ENCODE assay signal across 11 cellular contexts in the genomic region with DNA sequence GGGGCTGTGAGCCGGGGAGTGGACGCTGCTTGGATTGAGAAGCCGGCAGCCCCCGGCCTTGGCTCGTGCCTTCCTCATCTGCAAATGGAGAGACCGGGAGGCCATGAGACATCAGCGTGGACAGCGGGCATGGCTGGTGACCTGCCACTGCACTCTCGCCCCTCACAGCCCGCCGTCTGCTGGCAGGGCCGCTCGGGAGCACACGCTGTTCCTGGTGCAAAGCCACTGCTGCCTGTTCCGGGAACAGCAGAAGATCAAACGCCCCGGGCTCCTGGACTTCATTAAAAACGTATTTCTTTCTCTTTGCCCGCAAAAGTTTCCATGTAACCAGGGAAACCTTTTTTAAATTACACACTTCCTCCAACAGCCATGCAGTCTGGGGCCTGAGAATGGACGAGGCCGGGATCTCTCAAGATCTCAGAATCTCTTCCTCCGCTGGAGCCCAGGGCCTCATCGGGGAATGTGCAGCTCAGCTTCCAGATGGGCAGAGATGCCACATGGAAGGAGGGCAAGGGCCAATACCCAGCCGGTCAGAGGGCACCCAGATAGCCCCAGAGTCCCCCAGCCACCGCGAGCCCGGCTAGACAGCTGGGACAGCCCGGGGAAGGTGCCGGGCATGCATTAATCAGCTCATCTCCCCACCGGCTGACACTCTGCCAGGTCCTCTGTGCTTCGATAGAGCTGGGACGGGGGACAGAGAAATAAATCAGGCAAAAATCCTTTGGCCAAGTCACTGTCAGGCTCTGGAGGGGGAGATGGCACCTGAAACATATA.
A peak's percentile ranks its signal among the peaks of the same experiment; 100 is the strongest.
DNase-seq lines count a peak whose midpoint lies in the region; ATAC-seq and TF ChIP-seq lines count a peak whose summit lies in the region.
"Had no signal": no experiment of that assay in that cellular context is flagged by ENCODE, and none has a peak within 500 bp of the region (broad histone marks: within the 10 kb centered on the region; RNA-seq: fewer than 3 reads in every experiment).

No MANE protein-coding gene starts in this region.

- H3K4me3 ChIP-seq in choroid plexus epithelial cell (ENCODE audit: low read depth, low read length): no peak overlapping the region
- H3K4me3 ChIP-seq in right cardiac atrium (ENCODE audit: low read length): no peak overlapping the region
- no peak overlapping the region for H3K4me3 ChIP-seq in skeletal muscle tissue (ENCODE audit: low read length in 3 of 3)
- no peak overlapping the region for H3K4me3 ChIP-seq in BE2C (ENCODE audit: low read depth, low read length)

- H3K27ac ChIP-seq in right cardiac atrium (ENCODE audit: low read length) (peak overlapping the region; percentile 25), skeletal muscle tissue (ENCODE audit: low read depth, low read length) (peak overlapping the region; percentile 70)

- H3K9me3 Mint-ChIP-seq in activated naive CD8-positive, alpha-beta T cell treated with anti-CD3 and anti-CD28 coated beads, Interleukin-2, amount 50 U/mL, for 24 hours: no peaks in the 10 kb centered on the region
- H3K9me3 Mint-ChIP-seq: activated CD4-positive, alpha-beta memory T cell treated with anti-CD3 and anti-CD28 coated beads, Interleukin-2, amount 10 ng/mL, durations not matched to agents 7 days and 5 days; T-cell had no signal

- H3K27me3 ChIP-seq in right cardiac atrium (ENCODE audit: control insufficient read depth, insufficient read depth): no peaks in the 10 kb centered on the region
- peaks cover 0 to 9% (median 3%) of the 10 kb centered on the region in 3 donors for H3K27me3 ChIP-seq in skeletal muscle tissue (ENCODE audit: control insufficient read depth in 3 of 3, insufficient read depth in 3 of 3, low read length in 3 of 3)
- H3K27me3 ChIP-seq in BE2C: no peaks in the 10 kb centered on the region

- no peaks in the 10 kb centered on the region for H3K36me3 Mint-ChIP-seq in activated naive CD8-positive, alpha-beta T cell treated with anti-CD3 and anti-CD28 coated beads, Interleukin-2, amount 50 U/mL, for 24 hours (ENCODE audit: low read depth)
- H3K36me3 Mint-ChIP-seq: T-cell had no signal

- H3K27ac Mint-ChIP-seq in activated naive CD8-positive, alpha-beta T cell treated with anti-CD3 and anti-CD28 coated beads, Interleukin-2, amount 50 U/mL, for 24 hours: no peak overlapping the region
- H3K27ac Mint-ChIP-seq: activated CD4-positive, alpha-beta memory T cell treated with anti-CD3 and anti-CD28 coated beads, Interleukin-2, amount 10 ng/mL, durations not matched to agents 7 days and 5 days; T-cell had no signal

- no peak overlapping the region for H3K4me3 Mint-ChIP-seq in activated naive CD8-positive, alpha-beta T cell treated with anti-CD3 and anti-CD28 coated beads, Interleukin-2, amount 50 U/mL, for 24 hours
- H3K4me3 Mint-ChIP-seq: activated CD4-positive, alpha-beta memory T cell treated with anti-CD3 and anti-CD28 coated beads, Interleukin-2, amount 10 ng/mL, durations not matched to agents 7 days and 5 days; T-cell had no signal

- H3K4me1 ChIP-seq in right cardiac atrium (ENCODE audit: control insufficient read depth, insufficient read depth, low read length) (no peaks in the 10 kb centered on the region), skeletal muscle tissue (ENCODE audit: control insufficient read depth in 3 of 3, insufficient read depth in 3 of 3, low read length in 3 of 3) (peaks cover 12 to 13% (median 12%) of the 10 kb centered on the region in 3 donors), BE2C (no peaks in the 10 kb centered on the region)

- intact Hi-C loops in right cardiac atrium (cut with DNase I): no loop called here

- TF ChIP-seq CTCF in choroid plexus epithelial cell (conservative IDR thresholded peaks at IDR 0.05; ENCODE audit: low read depth, low read length) (no peak), BE2C (IDR thresholded peaks at IDR 0.05; ENCODE audit: low read depth, low read length) (no peak)

- H3K9ac ChIP-seq in skeletal muscle tissue (ENCODE audit: low read depth in 1 of 3, low read length in 3 of 3): no peak overlapping the region

- ATAC-seq in right cardiac atrium (peak; percentile 72 to 78), GM18519 (IDR thresholded peaks at IDR 0.05; ENCODE audit: low FRiP score, unreplicated experiment) (no peak)
- ATAC-seq in activated naive CD8-positive, alpha-beta T cell treated with anti-CD3 and anti-CD28 coated beads, Interleukin-2, amount 50 U/mL, for 24 hours: no peak
- ATAC-seq: T-cell had no signal

- in situ Hi-C loops in KBM-7 (cut with MboI; ENCODE audit: low pct_unique_long_range_greater_than_20kb, low sequenced_read_pairs): loop anchor here (25.0 kb wide), 1 partner anchor 1227 kb away; the partner anchor contains the start of gene MPPED1

- 51% methylated on average over 32 of the region's 32 CpGs for WGBS in right cardiac atrium

- H3K9me3 ChIP-seq in right cardiac atrium (ENCODE audit: control insufficient read depth, low read length) (no peaks in the 10 kb centered on the region), skeletal muscle tissue (ENCODE audit: control insufficient read depth in 3 of 3, low read length in 3 of 3) (no peaks in the 10 kb centered on the region), BE2C (no peaks in the 10 kb centered on the region)

- DNase-seq in GM03348 (ENCODE audit: low spot score) (peak; percentile 52), choroid plexus epithelial cell (ENCODE audit: low read depth) (peak; percentile 15), right cardiac atrium (peak in 2 of 3 donors; percentile 65 to 83), BE2C (no peak), KBM-7 (no peak)
- DNase-seq in activated naive CD8-positive, alpha-beta T cell treated with anti-CD3 and anti-CD28 coated beads, Interleukin-2, amount 50 U/mL, for 24 hours: no peak
- DNase-seq: activated CD4-positive, alpha-beta memory T cell treated with anti-CD3 and anti-CD28 coated beads, Interleukin-2, amount 10 ng/mL, durations not matched to agents 7 days and 5 days; NCI-H1048; T-cell had no signal

- no peaks in the 10 kb centered on the region for H3K27me3 Mint-ChIP-seq in activated naive CD8-positive, alpha-beta T cell treated with anti-CD3 and anti-CD28 coated beads, Interleukin-2, amount 50 U/mL, for 24 hours
- H3K27me3 Mint-ChIP-seq: T-cell had no signal

- H3K36me3 ChIP-seq in skeletal muscle tissue (ENCODE audit: control insufficient read depth in 3 of 3, insufficient read depth in 3 of 3, low read length in 3 of 3) (no peaks in the 10 kb centered on the region), BE2C (no peaks in the 10 kb centered on the region)

- peaks cover 3% of the 10 kb centered on the region for H3K4me1 Mint-ChIP-seq in activated naive CD8-positive, alpha-beta T cell treated with anti-CD3 and anti-CD28 coated beads, Interleukin-2, amount 50 U/mL, for 24 hours

Comparison
In these comparisons a context has a peak if more than half of its experiments do, and no peak if none do; other contexts are left out.
1. DNase-seq: peak in GM03348 (single experiment), choroid plexus epithelial cell (single experiment) and right cardiac atrium (2 of 3); none in BE2C (single experiment), KBM-7 (single experiment) and activated naive CD8-positive, alpha-beta T cell treated with anti-CD3 and anti-CD28 coated beads, Interleukin-2, amount 50 U/mL, for 24 hours (single experiment).
2. ATAC-seq: peak in right cardiac atrium (2 of 2); none in GM18519 (single experiment) and activated naive CD8-positive, alpha-beta T cell treated with anti-CD3 and anti-CD28 coated beads, Interleukin-2, amount 50 U/mL, for 24 hours (single experiment).